In the genomic region with DNA sequence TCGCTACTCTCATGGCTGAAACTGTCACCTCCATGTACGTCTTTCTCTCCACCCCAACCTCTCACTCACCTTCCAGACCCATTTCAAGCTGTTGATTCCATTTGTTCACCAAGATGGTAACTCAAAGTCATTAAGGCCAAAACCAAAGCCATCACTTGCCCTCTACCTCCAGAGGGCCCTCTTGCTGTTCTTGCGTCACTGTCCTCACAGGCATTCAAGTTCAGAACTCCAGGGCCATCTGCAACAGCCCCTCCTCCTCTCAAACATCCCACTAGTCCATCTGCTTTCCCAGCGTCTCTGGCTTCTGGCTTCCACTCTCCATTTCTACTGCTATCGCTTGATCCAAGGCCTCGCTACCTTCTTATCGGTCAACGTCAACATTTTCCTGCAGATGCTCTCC, we compare ENCODE assay signal across 20 cellular contexts.
"Had no signal": no experiment of that assay in that cellular context is flagged by ENCODE, and none has a peak within 500 bp of the region (broad histone marks: within the 10 kb centered on the region; RNA-seq: fewer than 3 reads in every experiment).

No MANE protein-coding gene starts in this region.

- H3K36me3 ChIP-seq: tibial nerve, uterus had no signal

- H3K36me3 Mint-ChIP-seq: activated naive CD8-positive, alpha-beta T cell treated with anti-CD3 and anti-CD28 coated beads for 36 hours; brain had no signal

- H3K4me1 Mint-ChIP-seq: activated CD4-positive, alpha-beta T cell treated with anti-CD3 and anti-CD28 coated beads for 36 hours; activated naive CD8-positive, alpha-beta T cell treated with anti-CD3 and anti-CD28 coated beads for 36 hours had no signal

- H3K9me3 Mint-ChIP-seq: activated naive CD8-positive, alpha-beta T cell treated with anti-CD3 and anti-CD28 coated beads for 36 hours; neural crest cell had no signal

- H3K4me3 Mint-ChIP-seq: activated CD4-positive, alpha-beta T cell treated with anti-CD3 and anti-CD28 coated beads for 36 hours; activated naive CD8-positive, alpha-beta T cell treated with anti-CD3 and anti-CD28 coated beads for 36 hours; brain; neural crest cell had no signal

- H3K27ac Mint-ChIP-seq: activated CD4-positive, alpha-beta T cell treated with anti-CD3 and anti-CD28 coated beads for 36 hours; activated naive CD8-positive, alpha-beta T cell treated with anti-CD3 and anti-CD28 coated beads for 36 hours; brain had no signal

- H3K9me3 ChIP-seq: left lung, psoas muscle, tibial nerve, uterus had no signal

- DNase-seq: activated CD4-positive, alpha-beta T cell treated with anti-CD3 and anti-CD28 coated beads for 36 hours; activated CD4-positive, alpha-beta T cell treated with anti-CD3 and anti-CD28 coated beads, Interleukin-2, amount 50 U/mL, for 48 hours; activated naive CD4-positive, alpha-beta T cell; activated naive CD8-positive, alpha-beta T cell treated with anti-CD3 and anti-CD28 coated beads for 36 hours; amygdala; caudate nucleus; erythroblast; foreskin melanocyte; kidney; left lung; mammary epithelial cell; psoas muscle; right cardiac atrium; stimulated activated naive CD8-positive, alpha-beta T cell treated with anti-CD3 and anti-CD28 coated beads, Interleukin-15, Interleukin-2, amounts not matched to agents 100 U/mL and 50 U/mL, for 24 hours; substantia nigra; T-helper 2 cell; uterus had no signal

- H3K4me3 ChIP-seq: left lung, psoas muscle, tibial nerve, uterus had no signal

- H3K27ac ChIP-seq: left lung, psoas muscle, tibial nerve, uterus had no signal

- ATAC-seq: activated CD4-positive, alpha-beta T cell treated with anti-CD3 and anti-CD28 coated beads for 36 hours; left lung; psoas muscle; stimulated activated naive CD8-positive, alpha-beta T cell treated with anti-CD3 and anti-CD28 coated beads, Interleukin-15, Interleukin-2, amounts not matched to agents 100 U/mL and 50 U/mL, for 24 hours had no signal

- H3K4me1 ChIP-seq: left lung, psoas muscle, uterus had no signal

- H3K27me3 ChIP-seq: left lung, tibial nerve, uterus had no signal
